ENCODE assay signal across 1 cellular context in the genomic region with DNA sequence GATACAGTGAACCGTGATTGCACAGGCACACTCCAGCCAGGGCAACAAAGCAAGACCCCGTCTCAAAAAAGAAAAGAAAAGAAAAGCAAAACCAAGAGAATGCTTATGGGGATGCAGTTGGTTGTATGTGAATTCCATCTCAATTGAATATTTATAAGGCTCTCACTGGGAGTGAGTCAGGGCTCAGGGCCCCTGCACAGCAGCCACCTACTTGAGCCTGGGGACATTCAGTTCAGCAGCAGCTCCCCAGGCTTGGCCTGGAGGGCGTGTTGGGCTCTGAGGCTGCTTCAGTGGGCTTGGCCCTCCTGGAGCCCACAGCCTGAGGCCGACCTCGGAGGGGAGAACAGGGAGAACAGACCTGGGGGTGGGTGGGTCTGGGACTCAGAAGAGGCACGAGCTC.
TF ChIP-seq lines count a peak whose summit lies in the region.

No MANE protein-coding gene starts in this region.

TF ChIP-seq in IMR-90, 13 proteins besides CTCF, POLR2A, EP300 and RAD21 (continued from another document):
- TF ChIP-seq CHD1 (IDR thresholded peaks at IDR 0.05; ENCODE audit: low read depth, low read length) (no peak), RCOR1 (IDR thresholded peaks at IDR 0.05; ENCODE audit: insufficient replicate concordance, low read length) (no peak), CEBPB (IDR thresholded peaks at IDR 0.05; ENCODE audit: low read depth, low read length) (no peak), MXI1 (IDR thresholded peaks at IDR 0.05; ENCODE audit: borderline replicate concordance, low read depth, low read length) (no peak), RFX5 (IDR thresholded peaks at IDR 0.05; ENCODE audit: low read depth, low read length) (no peak), NFE2L2 (IDR thresholded peaks at IDR 0.05; ENCODE audit: low read depth, low read length) (no peak), FOS (IDR thresholded peaks at IDR 0.05; ENCODE audit: low read depth, low read length) (no peak), ELK1 (IDR thresholded peaks at IDR 0.05; ENCODE audit: borderline replicate concordance, low read depth, low read length) (no peak), USF2 (IDR thresholded peaks at IDR 0.05; ENCODE audit: low read depth, low read length) (no peak), MAFK (IDR thresholded peaks at IDR 0.05; ENCODE audit: low read depth, low read length) (no peak), SMC3 (IDR thresholded peaks at IDR 0.05; ENCODE audit: low read depth, low read length) (no peak)
